8 cellular contexts compared by ENCODE assay signal in the genomic region with DNA sequence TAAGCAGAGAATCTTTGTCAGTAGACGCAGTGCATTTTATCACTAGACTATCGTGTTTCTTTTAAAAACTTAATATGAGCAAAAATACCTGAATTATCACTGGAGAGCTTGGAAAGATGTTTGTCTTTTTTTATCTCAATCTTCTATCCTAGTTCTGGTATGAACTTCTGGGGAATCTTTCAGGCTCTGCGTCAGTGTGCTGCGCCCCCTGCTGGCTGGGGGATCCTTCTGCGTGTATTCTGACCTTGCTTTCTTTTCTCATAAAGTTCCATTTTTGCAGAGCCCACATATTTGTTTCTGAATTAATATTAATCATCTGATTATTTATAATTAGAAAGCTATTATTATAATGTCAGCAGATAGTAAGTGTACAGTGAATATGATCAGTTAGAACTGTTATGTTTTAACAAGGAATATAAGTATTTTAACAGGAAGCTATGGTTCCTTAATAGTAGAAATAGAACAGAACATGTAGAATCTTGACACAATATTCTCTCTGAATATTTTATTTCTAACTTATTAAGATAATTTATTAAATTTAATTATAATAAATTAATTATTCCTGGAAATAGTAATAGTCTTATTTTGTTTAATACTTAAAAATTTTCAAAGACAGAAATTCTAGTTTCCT.
DNase-seq lines count a peak whose midpoint lies in the region; ATAC-seq and TF ChIP-seq lines count a peak whose summit lies in the region.

No MANE protein-coding gene starts in this region.

- H3K36me3 ChIP-seq in CD4-positive, alpha-beta memory T cell (ENCODE audit: insufficient read depth, low read length), result no peaks in the 10 kb centered on the region
- no peaks in the 10 kb centered on the region for H3K36me3 ChIP-seq in OCI-LY1 (ENCODE audit: insufficient read depth, low read length)

- peak; percentile 86 for TF ChIP-seq CTCF in OCI-LY1 (IDR thresholded peaks at IDR 0.05; ENCODE audit: low read length)

- no peaks in the 10 kb centered on the region for H3F3A ChIP-seq in OCI-LY1 (ENCODE audit: insufficient read depth, low read length)

- H3K79me2 ChIP-seq in OCI-LY1 (ENCODE audit: insufficient read depth, low read length), result no peaks in the 10 kb centered on the region

- no peak overlapping the region for H3K4me3 Mint-ChIP-seq in CD4-positive, alpha-beta memory T cell

- no peaks in the 10 kb centered on the region for H3K36me3 Mint-ChIP-seq in CD4-positive, alpha-beta memory T cell

- no peaks in the 10 kb centered on the region for H3K4me1 Mint-ChIP-seq in CD4-positive, alpha-beta memory T cell

- no peak overlapping the region for H3K9ac ChIP-seq in OCI-LY1 (ENCODE audit: low read length)

- no peaks in the 10 kb centered on the region for H3K27me3 ChIP-seq in CD4-positive, alpha-beta memory T cell (ENCODE audit: insufficient read depth, low read length)
- no peaks in the 10 kb centered on the region for H3K27me3 ChIP-seq in OCI-LY1 (ENCODE audit: insufficient read depth, low read length)

- POLR2A ChIA-PET in CD4-positive, alpha-beta memory T cell (lab: Charles Lee; ENCODE audit: partially characterized antibody), result no interaction called here

- H3K27ac ChIP-seq in CD4-positive, alpha-beta memory T cell (ENCODE audit: low read depth, low read length), result no peak overlapping the region
- no peak overlapping the region for H3K27ac ChIP-seq in OCI-LY1 (ENCODE audit: low read depth, low read length, poor library complexity, severe bottlenecking)

- H3K4me2 ChIP-seq in OCI-LY1 (ENCODE audit: low read length), result no peak overlapping the region

- peak in 4 of 5 donors; percentile 7 to 22 (median 14) for DNase-seq in CD4-positive, alpha-beta memory T cell
- DNase-seq in amygdala (lab: John Stamatoyannopoulos, UW) (peak in 38 of 56 donors; percentile 2 to 78 (median 29)), hippocampal formation (lab: John Stamatoyannopoulos, UW) (peak; percentile 43 to 63), OCI-M2 (lab: John Stamatoyannopoulos, UW; ENCODE audit: unreplicated experiment) (no peak)
- DNase-seq in stimulated activated CD4-positive, alpha-beta T cell treated with anti-CD3 and anti-CD28 coated beads, Interleukin-1b, Interleukin-23, amount 100 ng/mL, for 4 hours (ENCODE audit: low read depth in 2 of 2), result peak; percentile 15 to 35

- H3K9me3 Mint-ChIP-seq in CD4-positive, alpha-beta memory T cell, result peaks cover 0 to 1% (median 0%) of the 10 kb centered on the region in 8 donors

- H3K27ac Mint-ChIP-seq in CD4-positive, alpha-beta memory T cell, result no peak overlapping the region

- no peaks in the 10 kb centered on the region for H4K20me1 ChIP-seq in OCI-LY1 (ENCODE audit: insufficient read depth, low read length)

- no peak overlapping the region for H2AFZ ChIP-seq in OCI-LY1 (ENCODE audit: low read length)

- peaks cover 2% of the 10 kb centered on the region in 2 donors for H3K27me3 Mint-ChIP-seq in CD4-positive, alpha-beta memory T cell

- ATAC-seq in GM18520 (IDR thresholded peaks at IDR 0.05; ENCODE audit: unreplicated experiment) (peak; percentile 62), HG03097 (IDR thresholded peaks at IDR 0.05; ENCODE audit: low FRiP score, unreplicated experiment) (peak; percentile 80)

- H3K4me3 ChIP-seq in CD4-positive, alpha-beta memory T cell (ENCODE audit: low read length in 2 of 2), result no peak overlapping the region
- H3K4me3 ChIP-seq in OCI-LY1 (ENCODE audit: low read depth, low read length, poor library complexity, severe bottlenecking), result no peak overlapping the region

- H3K4me1 ChIP-seq in CD4-positive, alpha-beta memory T cell (ENCODE audit: insufficient read depth, low read length), result no peaks in the 10 kb centered on the region
- H3K4me1 ChIP-seq in OCI-LY1 (ENCODE audit: insufficient read depth, low read length, severe bottlenecking), result no peaks in the 10 kb centered on the region

- no peaks in the 10 kb centered on the region for H3K9me3 ChIP-seq in CD4-positive, alpha-beta memory T cell (ENCODE audit: control insufficient read depth in 1 of 2, low read length in 2 of 2)
- no peaks in the 10 kb centered on the region for H3K9me3 ChIP-seq in OCI-LY1 (ENCODE audit: low read length)

- H3K9me2 ChIP-seq in OCI-LY1 (ENCODE audit: low read depth, low read length), result no peaks in the 10 kb centered on the region

- CTCF ChIA-PET in CD4-positive, alpha-beta memory T cell (lab: Charles Lee; ENCODE audit: partially characterized antibody), result interaction anchor here (0.7 to 1.1 kb wide), 3 partner anchors 8 to 22 kb away, joined by 3 to 5 read pairs (median 4); no protein-coding TSS in a partner anchor

- intact Hi-C loops in CD4-positive, alpha-beta memory T cell (cut with micrococcal nuclease), result loop anchor here (2.0 kb wide), 1 partner anchor 1314 kb away; no protein-coding TSS in a partner anchor
